In the genomic region with DNA sequence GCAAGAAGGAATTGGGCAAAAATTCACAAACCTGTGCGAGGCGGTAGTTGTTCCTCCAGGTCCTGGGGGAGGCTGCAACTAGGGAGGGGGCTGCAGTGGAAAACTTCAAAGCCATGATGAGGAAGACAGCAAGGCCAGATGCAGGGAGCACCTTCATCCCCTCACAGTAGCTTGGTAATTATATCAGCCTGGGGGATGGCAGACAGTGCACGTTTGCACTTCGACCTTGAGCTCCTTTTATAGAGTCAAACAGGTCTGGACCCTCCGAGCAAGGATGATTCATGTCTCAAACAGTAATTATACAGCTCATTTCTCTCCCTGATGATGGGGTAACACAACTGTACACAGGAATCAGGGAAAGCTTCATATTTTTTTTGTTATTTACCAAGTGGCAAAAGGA, we compare ENCODE assay signal across 8 cellular contexts. TPM values are rescaled to one million over a fixed set of nuclear protein-coding genes. Genes with fewer than 3 reads are reported as not detected.
"Had no signal": no experiment of that assay in that cellular context is flagged by ENCODE, and none has a peak within 500 bp of the region (broad histone marks: within the 10 kb centered on the region; RNA-seq: fewer than 3 reads in every experiment).

TSS of gene MMP20 (minus strand) at position 170 of the 400 bp plus-strand sequence. CDS start at position 157, 13 bp downstream.

- H3K4me2 ChIP-seq: GM23338 had no signal

- H3K36me3 ChIP-seq: HAP-1 had no signal

- DNase-seq: H7, IMR-90, KG1 had no signal

- H2AFZ ChIP-seq: GM23338 had no signal

- H3K4me3 ChIP-seq: GM23338, HAP-1, K562 had no signal

- H3K9me3 ChIP-seq: HAP-1 had no signal

- FAIRE-seq: K562 had no signal

- H3K4me1 ChIP-seq: HAP-1 had no signal

RNA-seq across cellular contexts. Expression of gene MMP20, which starts in this region (rescaled TPM):
- total RNA-seq: GM23338, H4, H7, HT-29, IMR-90, K562 had no signal
- polyA plus RNA-seq: GM23338, IMR-90, K562 had no signal
